In the genomic region with DNA sequence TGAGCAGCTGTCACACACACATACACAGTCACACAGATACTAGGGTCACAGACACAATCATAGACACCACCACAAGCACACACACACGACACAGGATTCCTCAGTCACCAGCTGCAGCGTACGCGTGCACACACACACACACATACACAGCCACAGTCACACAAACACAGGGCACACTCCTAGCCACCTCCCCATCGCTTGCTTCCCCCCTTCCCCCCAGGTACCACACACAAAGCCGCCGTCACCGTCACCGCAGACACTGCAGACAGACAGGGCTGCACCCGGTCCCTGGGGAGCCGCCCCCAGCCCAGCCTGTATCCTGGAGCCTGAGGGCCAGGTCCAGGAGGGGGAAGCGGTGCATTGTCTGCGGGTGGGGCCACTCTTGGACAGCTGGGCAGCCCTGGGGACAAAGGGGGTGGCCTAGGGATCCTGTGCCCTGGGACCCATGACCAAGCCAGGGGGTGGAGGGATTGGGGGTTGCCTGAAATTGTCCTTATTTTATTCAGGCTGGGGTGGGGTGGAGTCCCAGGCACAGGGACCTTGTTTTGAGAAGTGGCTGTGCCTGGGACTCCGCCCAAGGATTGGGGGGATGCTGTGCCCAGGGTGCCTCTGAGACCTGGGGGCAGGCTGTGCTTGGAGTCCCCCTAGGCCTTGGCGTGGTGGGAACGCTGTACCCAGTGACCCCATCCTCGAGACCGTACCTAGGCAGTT, we compare ENCODE assay signal across 8 cellular contexts. TPM values are rescaled to one million over a fixed set of nuclear protein-coding genes. Genes with fewer than 3 reads are reported as not detected.
DNase-seq lines count a peak whose midpoint lies in the region; TF ChIP-seq lines count a peak whose summit lies in the region.

No MANE protein-coding gene starts in this region.

- peak overlapping the region; percentile 98 for H3K4me2 ChIP-seq in BLaER1
- H3K4me2 ChIP-seq in KMS-11, result peak overlapping the region; percentile 84
- peak overlapping the region; percentile 95 for H3K4me2 ChIP-seq in mesenchymal stem cell (ENCODE audit: low read length, poor library complexity, severe bottlenecking)

- H4K8ac ChIP-seq in mesenchymal stem cell (ENCODE audit: low read length), result peak overlapping the region; percentile 85

- H4K91ac ChIP-seq in mesenchymal stem cell (ENCODE audit: low read length), result peak overlapping the region; percentile 91

- DNase-seq in central memory CD4-positive, alpha-beta T cell, result peak; percentile 10
- DNase-seq in mesenchymal stem cell (peak; percentile 30), NCI-H446 (lab: John Stamatoyannopoulos, UW) (no peak), NCI-H1048 (lab: John Stamatoyannopoulos, UW) (no peak), Calu3 (no peak), mesothelial cell of epicardium (ENCODE audit: low spot score in 2 of 2, unreplicated experiment in 2 of 2) (no peak)

- peaks cover 18% of the 10 kb centered on the region for H3K79me1 ChIP-seq in mesenchymal stem cell (replicated peaks; ENCODE audit: low read length, poor library complexity, severe bottlenecking)

- no peaks in the 10 kb centered on the region for H3K9me3 Mint-ChIP-seq in Calu3 (ENCODE audit: low read depth, unreplicated experiment)
- H3K9me3 Mint-ChIP-seq in mesothelial cell of epicardium, result no peaks in the 10 kb centered on the region

- H2AK5ac ChIP-seq in mesenchymal stem cell (ENCODE audit: low read length, severe bottlenecking), result peak overlapping the region; percentile 86

- intact Hi-C loops in Calu3 (cut with micrococcal nuclease; ENCODE audit: unreplicated experiment), result no loop called here

- peak overlapping the region in 1 of 2 experiments; percentile 84 for H2BK12ac ChIP-seq in mesenchymal stem cell (ENCODE audit: low read length in 2 of 2)

- BruUV-seq in Calu3 (replicated peaks; lab: Mats Ljungman, UMichigan), result no TSS peak

- peaks cover 45% of the 10 kb centered on the region for H3K36me3 ChIP-seq in BLaER1
- H3K36me3 ChIP-seq in KMS-11 (ENCODE audit: insufficient read depth), result no peaks in the 10 kb centered on the region
- peaks cover 37 to 60% of the 10 kb centered on the region in 2 experiments for H3K36me3 ChIP-seq in mesenchymal stem cell (ENCODE audit: control insufficient read depth in 1 of 2, insufficient read depth in 2 of 2, low read depth in 1 of 2, low read length in 2 of 2)

- WGBS in mesenchymal stem cell, result 18% methylated on average over 16 of the region's 18 CpGs

- H3K4ac ChIP-seq in mesenchymal stem cell (ENCODE audit: low read depth in 1 of 2, low read length in 2 of 2), result peak overlapping the region; percentile 87 to 88

- no peak overlapping the region for H2BK5ac ChIP-seq in mesenchymal stem cell (ENCODE audit: low read depth, low read length, poor library complexity, severe bottlenecking)

- H3K9ac ChIP-seq in BLaER1, result peak overlapping the region; percentile 81
- H3K9ac ChIP-seq in KMS-11, result peak overlapping the region; percentile 97
- peak overlapping the region; percentile 94 for H3K9ac ChIP-seq in mesenchymal stem cell (ENCODE audit: low read length)

- peak overlapping the region; percentile 34 for H2BK120ac ChIP-seq in mesenchymal stem cell (ENCODE audit: low read depth, low read length)

- peaks cover 36% of the 10 kb centered on the region for H3K4me1 ChIP-seq in BLaER1
- H3K4me1 ChIP-seq in KMS-11 (ENCODE audit: low read depth, poor library complexity, severe bottlenecking), result peaks cover 26% of the 10 kb centered on the region
- peaks cover 24% of the 10 kb centered on the region for H3K4me1 ChIP-seq in mesenchymal stem cell (ENCODE audit: control insufficient read depth, insufficient read depth, low read depth, low read length)

- H3K4me3 Mint-ChIP-seq in Calu3 (ENCODE audit: low read depth, unreplicated experiment) (no peak overlapping the region), mesothelial cell of epicardium (no peak overlapping the region)

- H3K9me3 ChIP-seq in BLaER1 (no peaks in the 10 kb centered on the region), mesenchymal stem cell (ENCODE audit: control insufficient read depth, low read length) (no peaks in the 10 kb centered on the region)

- H3K79me2 ChIP-seq in KMS-11 (ENCODE audit: insufficient read depth, low read depth), result 0 out of 2 replicates have a peak, but pooled peaks cover 5% of the 10 kb centered on the region

- peak overlapping the region; percentile 60 for H2BK15ac ChIP-seq in mesenchymal stem cell (ENCODE audit: low read depth, poor library complexity, severe bottlenecking)

- H3K27ac ChIP-seq in BLaER1 (peak overlapping the region; percentile 75), KMS-11 (no peak overlapping the region), mesenchymal stem cell (ENCODE audit: low read length, poor library complexity, severe bottlenecking) (no peak overlapping the region)

- no peak overlapping the region for H2AFZ ChIP-seq in KMS-11 (ENCODE audit: low read depth)
- H2AFZ ChIP-seq in mesenchymal stem cell (ENCODE audit: low read depth, low read length), result no peak overlapping the region

- peak overlapping the region; percentile 19 to 99 for H3K14ac ChIP-seq in mesenchymal stem cell (ENCODE audit: low read length in 2 of 2)

- H3K4me1 Mint-ChIP-seq in Calu3 (ENCODE audit: low read depth, unreplicated experiment) (no peaks in the 10 kb centered on the region), mesothelial cell of epicardium (peaks cover 3% of the 10 kb centered on the region)

- H3K27ac Mint-ChIP-seq in Calu3 (ENCODE audit: unreplicated experiment) (no peak overlapping the region), mesothelial cell of epicardium (no peak overlapping the region)

- H3K4me3 ChIP-seq in BLaER1 (peak overlapping the region; percentile 77), KMS-11 (IDR thresholded peaks at IDR 0.05; ENCODE audit: insufficient read depth, low read depth, low read length) (no peak overlapping the region), mesenchymal stem cell (ENCODE audit: insufficient read depth in 1 of 2, low read depth in 1 of 2, low read length in 2 of 2) (peak overlapping the region; percentile 72 to 84)

- TF ChIP-seq CTCF in KMS-11 (conservative IDR thresholded peaks at IDR 0.05; ENCODE audit: low read depth, low read length), result no peak
- TF ChIP-seq CTCF in Calu3 (IDR thresholded peaks at IDR 0.05; ENCODE audit: unreplicated experiment), result no peak
- TF ChIP-seq CTCF in mesothelial cell of epicardium (IDR thresholded peaks at IDR 0.05; ENCODE audit: unreplicated experiment), result no peak

- H4K20me1 ChIP-seq in BLaER1 (no peaks in the 10 kb centered on the region), KMS-11 (ENCODE audit: insufficient read depth) (no peaks in the 10 kb centered on the region)

- H3K18ac ChIP-seq in mesenchymal stem cell (ENCODE audit: low read depth in 1 of 2, low read length in 2 of 2), result peak overlapping the region; percentile 65 to 97

- H3K36me3 Mint-ChIP-seq in Calu3 (ENCODE audit: insufficient read depth, unreplicated experiment), result peaks cover 44% of the 10 kb centered on the region
- H3K36me3 Mint-ChIP-seq in mesothelial cell of epicardium, result peaks cover 21% of the 10 kb centered on the region

- H3K27me3 Mint-ChIP-seq in Calu3 (ENCODE audit: unreplicated experiment) (no peaks in the 10 kb centered on the region), mesothelial cell of epicardium (ENCODE audit: low read depth) (no peaks in the 10 kb centered on the region)

- CTCF ChIA-PET in Calu3 (lab: Charles Lee), result no interaction called here

- no peaks in the 10 kb centered on the region for H3K27me3 ChIP-seq in BLaER1
- no peaks in the 10 kb centered on the region for H3K27me3 ChIP-seq in KMS-11 (ENCODE audit: insufficient read depth, low read depth)
- H3K27me3 ChIP-seq in mesenchymal stem cell (ENCODE audit: control insufficient read depth in 1 of 2, insufficient read depth in 1 of 2, low read length in 2 of 2), result no peaks in the 10 kb centered on the region

- peak overlapping the region in 1 of 2 experiments; percentile 84 for H3K23ac ChIP-seq in mesenchymal stem cell (ENCODE audit: low read length in 2 of 2)

RNA-seq across cellular contexts. Expression of a gene that starts 1.0 kb away (rescaled TPM):
- 35.4 TPM for polyA plus RNA-seq in mesenchymal stem cell (2013, experiment 1 of 2)
- 35.3 TPM for polyA plus RNA-seq in mesenchymal stem cell (2013, experiment 2 of 2)
- total RNA-seq in Calu3 (2022) (21.4 and 25.3 TPM in 2 replicates), mesothelial cell of epicardium (35.0 to 42.5 TPM (median 39.2 TPM) in 3 replicates)

RNA-seq across cellular contexts. Expression of a gene that starts 27.2 kb away (rescaled TPM):
- polyA plus RNA-seq in mesenchymal stem cell (2013, experiment 1 of 2), result 12.5 TPM
- 12.4 TPM for polyA plus RNA-seq in mesenchymal stem cell (2013, experiment 2 of 2)
- total RNA-seq in Calu3 (2022) (55.9 and 62.7 TPM in 2 replicates), mesothelial cell of epicardium (45.9 to 58.3 TPM (median 54.8 TPM) in 3 replicates)

RNA-seq across cellular contexts. Expression of a gene that starts 27.4 kb away (rescaled TPM):
- polyA plus RNA-seq in mesenchymal stem cell (2013, experiment 1 of 2), result 8.5 TPM
- polyA plus RNA-seq in mesenchymal stem cell (2013, experiment 2 of 2), result 8.0 TPM
- 25.3 and 32.0 TPM in 2 replicates for total RNA-seq in Calu3 (2022)
- total RNA-seq in mesothelial cell of epicardium, result 26.2 to 28.3 TPM (median 27.0 TPM) in 3 replicates

Comparison
In these comparisons a context has a peak if more than half of its experiments do, and no peak if none do; other contexts are left out.
1. DNase-seq: peak in central memory CD4-positive, alpha-beta T cell (single experiment) and mesenchymal stem cell (single experiment); none in NCI-H446 (0 of 2), NCI-H1048 (single experiment), Calu3 (single experiment) and mesothelial cell of epicardium (0 of 2).
2. Peak in every context shown above with its lines, with median percentiles within 50 percentile points of each other: H3K4me2 ChIP-seq and H3K9ac ChIP-seq.